Comparison of ENCODE assay signal across 1 cellular context in genomic region chr16:10240854-10241613, GRCh38.
TF ChIP-seq lines count a peak whose summit lies in the region.

No MANE protein-coding gene starts in this region.

TF ChIP-seq in K562, 482 proteins besides CTCF, POLR2A, EP300 and RAD21 (continued from another document and continues in another):
- TF ChIP-seq MYC (IDR thresholded peaks at IDR 0.05; ENCODE audit: low read depth, low read length) (no peak), MYC (CRISPR knock-in tag; IDR thresholded peaks at IDR 0.05; ENCODE audit: borderline replicate concordance, low read depth) (no peak), CHD1 (IDR thresholded peaks at IDR 0.05; ENCODE audit: low read length) (no peak), NFE2 (IDR thresholded peaks at IDR 0.05; ENCODE audit: low read depth) (peak; percentile 88), DDX20 (tag; IDR thresholded peaks at IDR 0.05; ENCODE audit: low read depth) (no peak), SUPT5H (IDR thresholded peaks at IDR 0.05) (no peak), CCNT2 (IDR thresholded peaks at IDR 0.05; ENCODE audit: borderline replicate concordance, extremely low read depth, insufficient read length, low read depth, low read length) (no peak), PML (IDR thresholded peaks at IDR 0.05; ENCODE audit: low read length) (no peak), ZBED1 (IDR thresholded peaks at IDR 0.05) (no peak), DMBX1 (CRISPR knock-in tag; IDR thresholded peaks at IDR 0.05; ENCODE audit: borderline replicate concordance) (no peak), ATF3 (IDR thresholded peaks at IDR 0.05) (peak; percentile 29; the same call in 1 of the 2 replicates), ATF3 (CRISPR knock-in tag; conservative IDR thresholded peaks at IDR 0.05) (no peak), NEUROD1 (IDR thresholded peaks at IDR 0.05; ENCODE audit: borderline replicate concordance, low read depth, low read length, partially characterized antibody) (no peak), ILK (tag; IDR thresholded peaks at IDR 0.05; ENCODE audit: borderline replicate concordance, low read depth) (no peak), E2F3 (CRISPR knock-in tag; IDR thresholded peaks at IDR 0.05) (no peak), ZNF77 (CRISPR knock-in tag; IDR thresholded peaks at IDR 0.05) (no peak), ZNF639 (CRISPR knock-in tag; conservative IDR thresholded peaks at IDR 0.05 in 1 of 2, IDR thresholded peaks at IDR 0.05 in 1 of 2) (no peak), ZNF512 (tag; IDR thresholded peaks at IDR 0.05) (no peak), ZNF551 (CRISPR knock-in tag; IDR thresholded peaks at IDR 0.05) (no peak), SMC3 (conservative IDR thresholded peaks at IDR 0.05; ENCODE audit: insufficient read depth, low read depth, low read length) (no peak), PPARD (CRISPR knock-in tag; IDR thresholded peaks at IDR 0.05) (no peak), AFF4 (CRISPR knock-in tag; IDR thresholded peaks at IDR 0.05) (no peak), DLX4 (CRISPR knock-in tag; IDR thresholded peaks at IDR 0.05) (no peak), ETV6 (IDR thresholded peaks at IDR 0.05; ENCODE audit: borderline replicate concordance in 1 of 2, low read depth in 2 of 2, low read length in 1 of 2) (no peak), ETV6 (CRISPR knock-in tag; IDR thresholded peaks at IDR 0.05; ENCODE audit: borderline replicate concordance) (no peak), NUFIP1 (IDR thresholded peaks at IDR 0.05; ENCODE audit: partially characterized antibody) (no peak)
- TF ChIP-seq, protein P1, sequence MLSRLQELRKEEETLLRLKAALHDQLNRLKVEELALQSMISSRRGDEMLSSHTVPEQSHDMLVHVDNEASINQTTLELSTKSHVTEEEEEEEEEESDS (CRISPR knock-in tag; IDR thresholded peaks at IDR 0.05), result no peak
- TF ChIP-seq, protein P2, sequence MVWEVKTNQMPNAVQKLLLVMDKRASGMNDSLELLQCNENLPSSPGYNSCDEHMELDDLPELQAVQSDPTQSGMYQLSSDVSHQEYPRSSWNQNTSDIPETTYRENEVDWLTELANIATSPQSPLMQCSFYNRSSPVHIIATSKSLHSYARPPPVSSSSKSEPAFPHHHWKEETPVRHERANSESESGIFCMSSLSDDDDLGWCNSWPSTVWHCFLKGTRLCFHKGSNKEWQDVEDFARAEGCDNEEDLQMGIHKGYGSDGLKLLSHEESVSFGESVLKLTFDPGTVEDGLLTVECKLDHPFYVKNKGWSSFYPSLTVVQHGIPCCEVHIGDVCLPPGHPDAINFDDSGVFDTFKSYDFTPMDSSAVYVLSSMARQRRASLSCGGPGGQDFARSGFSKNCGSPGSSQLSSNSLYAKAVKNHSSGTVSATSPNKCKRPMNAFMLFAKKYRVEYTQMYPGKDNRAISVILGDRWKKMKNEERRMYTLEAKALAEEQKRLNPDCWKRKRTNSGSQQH (CRISPR knock-in tag; IDR thresholded peaks at IDR 0.05), result no peak
- TF ChIP-seq, protein P3, sequence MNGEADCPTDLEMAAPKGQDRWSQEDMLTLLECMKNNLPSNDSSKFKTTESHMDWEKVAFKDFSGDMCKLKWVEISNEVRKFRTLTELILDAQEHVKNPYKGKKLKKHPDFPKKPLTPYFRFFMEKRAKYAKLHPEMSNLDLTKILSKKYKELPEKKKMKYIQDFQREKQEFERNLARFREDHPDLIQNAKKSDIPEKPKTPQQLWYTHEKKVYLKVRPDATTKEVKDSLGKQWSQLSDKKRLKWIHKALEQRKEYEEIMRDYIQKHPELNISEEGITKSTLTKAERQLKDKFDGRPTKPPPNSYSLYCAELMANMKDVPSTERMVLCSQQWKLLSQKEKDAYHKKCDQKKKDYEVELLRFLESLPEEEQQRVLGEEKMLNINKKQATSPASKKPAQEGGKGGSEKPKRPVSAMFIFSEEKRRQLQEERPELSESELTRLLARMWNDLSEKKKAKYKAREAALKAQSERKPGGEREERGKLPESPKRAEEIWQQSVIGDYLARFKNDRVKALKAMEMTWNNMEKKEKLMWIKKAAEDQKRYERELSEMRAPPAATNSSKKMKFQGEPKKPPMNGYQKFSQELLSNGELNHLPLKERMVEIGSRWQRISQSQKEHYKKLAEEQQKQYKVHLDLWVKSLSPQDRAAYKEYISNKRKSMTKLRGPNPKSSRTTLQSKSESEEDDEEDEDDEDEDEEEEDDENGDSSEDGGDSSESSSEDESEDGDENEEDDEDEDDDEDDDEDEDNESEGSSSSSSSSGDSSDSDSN (IDR thresholded peaks at IDR 0.05; ENCODE audit: borderline replicate concordance in 1 of 2, low read depth in 2 of 2, low read length in 2 of 2), result no peak
- TF ChIP-seq, protein P4, sequence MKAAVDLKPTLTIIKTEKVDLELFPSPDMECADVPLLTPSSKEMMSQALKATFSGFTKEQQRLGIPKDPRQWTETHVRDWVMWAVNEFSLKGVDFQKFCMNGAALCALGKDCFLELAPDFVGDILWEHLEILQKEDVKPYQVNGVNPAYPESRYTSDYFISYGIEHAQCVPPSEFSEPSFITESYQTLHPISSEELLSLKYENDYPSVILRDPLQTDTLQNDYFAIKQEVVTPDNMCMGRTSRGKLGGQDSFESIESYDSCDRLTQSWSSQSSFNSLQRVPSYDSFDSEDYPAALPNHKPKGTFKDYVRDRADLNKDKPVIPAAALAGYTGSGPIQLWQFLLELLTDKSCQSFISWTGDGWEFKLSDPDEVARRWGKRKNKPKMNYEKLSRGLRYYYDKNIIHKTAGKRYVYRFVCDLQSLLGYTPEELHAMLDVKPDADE (conservative IDR thresholded peaks at IDR 0.05; ENCODE audit: control insufficient read depth, low read depth, low read length), result no peak
